8 cellular contexts compared by ENCODE assay signal in the genomic region with DNA sequence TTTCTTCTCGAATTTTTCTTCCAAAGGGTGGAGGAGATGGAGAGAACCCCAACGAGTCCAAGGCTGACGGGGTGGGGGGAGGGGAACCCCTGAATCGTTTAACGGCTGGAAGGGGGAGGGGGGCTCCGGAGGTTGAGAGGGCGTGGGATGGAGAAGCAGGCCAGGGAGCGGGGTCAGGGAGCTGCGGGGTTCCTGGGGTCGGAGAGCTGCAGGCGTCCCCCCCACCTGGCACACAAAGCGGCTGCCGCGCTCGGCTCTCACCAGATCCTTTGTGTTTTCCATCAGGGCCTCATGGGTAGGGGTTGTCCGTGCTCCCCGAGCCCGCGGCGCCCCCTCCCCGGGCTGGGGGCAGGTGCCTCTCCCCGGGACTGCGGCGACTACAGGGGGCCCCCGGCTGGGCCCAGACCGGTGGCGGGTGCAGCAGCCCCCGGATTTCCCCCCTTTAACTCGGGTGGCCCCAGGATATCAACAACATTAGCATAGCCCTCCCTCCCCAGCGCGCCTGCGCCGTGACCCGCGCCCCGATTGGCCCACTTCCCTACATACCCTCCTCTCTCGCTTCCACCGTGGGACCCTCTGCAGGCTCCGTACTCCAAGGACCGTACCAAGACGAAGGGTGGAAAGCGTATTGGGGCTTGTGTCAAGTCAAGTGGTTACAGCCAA. TPM values are rescaled to one million over a fixed set of nuclear protein-coding genes. Genes with fewer than 3 reads are reported as not detected.
DNase-seq lines count a peak whose midpoint lies in the region; ATAC-seq, FAIRE-seq and TF ChIP-seq lines count a peak whose summit lies in the region.

A gene (minus strand): TSS at position 476 of the 663 bp plus-strand sequence. CDS start 34,888 bp downstream, outside the sequence.

- H3K4me3 ChIP-seq in right atrium auricular region: peak within 1 kb of the TSS; percentile 79 to 97
- H3K4me3 ChIP-seq in prostate gland: peak within 1 kb of the TSS; percentile 93 to 98

- peaks cover 0 to 54% of the 10 kb centered on the region in 2 donors for H3K4me1 ChIP-seq in right atrium auricular region
- H3K4me1 ChIP-seq in prostate gland (replicated peaks): peaks cover 8% of the 10 kb centered on the region

- no peak for TF ChIP-seq POLR2A in GM12892 (IDR thresholded peaks at IDR 0.05; ENCODE audit: low read depth, low read length)
- TF ChIP-seq POLR2A in prostate gland (IDR thresholded peaks at IDR 0.05): peak; percentile 44

- H3K27ac Mint-ChIP-seq in T-helper 17 cell: peak within 1 kb of the TSS; percentile 91

- peaks cover 3% of the 10 kb centered on the region for H3K36me3 Mint-ChIP-seq in T-helper 17 cell (ENCODE audit: low read depth)

- H3K27me3 ChIP-seq in right atrium auricular region (no peaks in the 10 kb centered on the region), prostate gland (replicated peaks; ENCODE audit: insufficient read depth) (no peaks in the 10 kb centered on the region)

- peaks cover 8% of the 10 kb centered on the region for H3K36me3 ChIP-seq in right atrium auricular region
- H3K36me3 ChIP-seq in prostate gland: no peaks in the 10 kb centered on the region

- H3K27me3 Mint-ChIP-seq in T-helper 17 cell: no peaks in the 10 kb centered on the region

- WGBS in prostate gland: under 1% methylated on average over 42 of the region's 42 CpGs

- H3K9me3 ChIP-seq in T-helper 17 cell (ENCODE audit: control insufficient read depth, low read length, poor library complexity, severe bottlenecking): no peaks in the 10 kb centered on the region
- H3K9me3 ChIP-seq in right atrium auricular region: no peaks in the 10 kb centered on the region
- no peaks in the 10 kb centered on the region for H3K9me3 ChIP-seq in prostate gland

- peak within 1 kb of the TSS; percentile 100 for H3K27ac ChIP-seq in angular gyrus (ENCODE audit: low read depth, low read length)
- peak within 1 kb of the TSS; percentile 97 to 98 for H3K27ac ChIP-seq in right atrium auricular region
- peak within 1 kb of the TSS; percentile 96 to 98 for H3K27ac ChIP-seq in prostate gland

- TF ChIP-seq CTCF in right atrium auricular region (IDR thresholded peaks at IDR 0.05): no peak
- TF ChIP-seq CTCF in prostate gland (IDR thresholded peaks at IDR 0.05): no peak

- intact Hi-C loops in prostate gland (cut with DNase I): loop anchor here (5.0 kb wide), 1 partner anchor 92 kb away; a partner anchor contains a TSS

- DNase-seq in GM12892 (ENCODE audit: insufficient read length) (peak; percentile 95), NCI-H1694 (lab: John Stamatoyannopoulos, UW) (peak; percentile 91), T-helper 17 cell (peak; percentile 89 to 91 (median 90)), right atrium auricular region (ENCODE audit: low spot score) (peak; percentile 95), prostate gland (ENCODE audit: low spot score) (peak; percentile 92), ureter (ENCODE audit: low spot score) (peak; percentile 96)

- ATAC-seq in HG02870 (IDR thresholded peaks at IDR 0.05; ENCODE audit: unreplicated experiment) (peak; percentile 74), T-helper 17 cell (peak; percentile 86)

- peak; percentile 97 for FAIRE-seq in GM12892 (lab: Jason Lieb, UNC)

- peaks cover 44% of the 10 kb centered on the region for H3K4me1 Mint-ChIP-seq in T-helper 17 cell

- peak within 1 kb of the TSS; percentile 98 for H3K4me3 Mint-ChIP-seq in T-helper 17 cell

RNA-seq across cellular contexts. Expression of the gene that starts here (rescaled TPM):
- polyA plus RNA-seq in GM12892 (2012; ENCODE audit: missing spikeins): 9.9 TPM
- total RNA-seq in T-helper 17 cell (10 to 100 TPM; 27.5 to 33.7 TPM), right atrium auricular region (1 to 10 TPM; 3.2 to 5.2 TPM), prostate gland (10 to 100 TPM; 19.6 to 25.1 TPM), ureter (22.0 TPM)

Comparison
In these comparisons a context has a peak if more than half of its experiments do, and no peak if none do; other contexts are left out.
1. Peak in every context shown above with its lines: DNase-seq, ATAC-seq, H3K4me3 ChIP-seq and H3K27ac ChIP-seq.